28 cellular contexts compared by ENCODE assay signal in the genomic region with DNA sequence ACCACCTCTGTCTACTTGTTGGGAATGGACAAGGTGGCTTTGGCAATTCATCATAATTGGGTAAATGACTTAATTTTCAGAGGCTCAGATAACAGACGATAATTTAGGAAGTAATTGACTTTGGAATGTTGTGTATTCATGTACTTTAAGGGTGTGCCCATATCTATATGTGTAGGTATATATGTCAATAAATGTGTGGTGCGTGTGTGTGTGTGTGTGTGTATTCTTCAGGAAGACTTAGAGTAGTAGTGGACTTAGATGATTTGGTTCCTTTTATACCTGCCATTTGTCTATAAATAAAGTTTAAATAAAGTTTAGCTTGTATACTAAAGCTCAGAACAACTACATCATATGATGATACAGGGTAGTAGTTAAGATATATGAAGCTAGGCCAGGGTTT.
"Had no signal": no experiment of that assay in that cellular context is flagged by ENCODE, and none has a peak within 500 bp of the region (broad histone marks: within the 10 kb centered on the region; RNA-seq: fewer than 3 reads in every experiment).

No MANE protein-coding gene starts in this region.

- H3K4me1 Mint-ChIP-seq: activated T-helper 17 cell treated with anti-CD3 and anti-CD28 coated beads, Interleukin-2, amount 50 U/mL, for 72 hours had no signal

- ATAC-seq: activated T-helper 17 cell treated with anti-CD3 and anti-CD28 coated beads, Interleukin-2, amount 50 U/mL, for 72 hours; Panc1; SK-N-SH treated with all-trans-retinoic acid at 6 μM for 48 hours; T-helper 17 cell had no signal

- H3K4me1 ChIP-seq: SJSA1 had no signal

- H3K9me3 Mint-ChIP-seq: activated CD4-positive, alpha-beta memory T cell treated with anti-CD3 and anti-CD28 coated beads for 36 hours; activated CD4-positive, alpha-beta T cell treated with anti-CD3 and anti-CD28 coated beads, Interleukin-2, amount 10 ng/mL, durations not matched to agents 7 days and 5 days; activated naive CD4-positive, alpha-beta T cell treated with anti-CD3 and anti-CD28 coated beads for 36 hours; activated T-helper 17 cell treated with anti-CD3 and anti-CD28 coated beads, Interleukin-2, amount 50 U/mL, for 72 hours; brain had no signal

- H3K9ac ChIP-seq: KMS-11 had no signal

- FAIRE-seq: astrocyte had no signal

- DNase-seq: activated CD4-positive, alpha-beta memory T cell treated with anti-CD3 and anti-CD28 coated beads for 36 hours; activated CD4-positive, alpha-beta T cell treated with anti-CD3 and anti-CD28 coated beads, Interleukin-2, amount 10 ng/mL, durations not matched to agents 7 days and 5 days; activated CD4-positive, CD25-positive, alpha-beta regulatory T cell; activated gamma-delta T cell; activated naive CD4-positive, alpha-beta T cell treated with anti-CD3 and anti-CD28 coated beads for 36 hours; activated T-cell treated with anti-CD3 and anti-CD28 coated beads for 4 hours; activated T-cell treated with anti-CD3 and anti-CD28 coated beads, Interleukin-2, amount 50 U/mL, for 48 hours; amygdala; IMR-90; NCI-H1092; NCI-H1694 treated with DMSO at 0.1 percent for 48 hours; NCI-H2029 treated with DMSO at 0.1 percent for 48 hours; NCI-H446 treated with DMSO at 0.1 percent for 48 hours; NCI-H524 treated with DMSO at 0.1 percent for 48 hours; NK-92 treated with Interleukin-12 subunit alpha and Interleukin-12 subunit beta, amount 100 ng/mL, for 24 hours; OCI-M1; SHP77; SW 1271; T-helper 17 cell; T-helper 9 cell had no signal

- H3K27me3 ChIP-seq: SJSA1 had no signal

- H3K27ac Mint-ChIP-seq: activated CD4-positive, alpha-beta memory T cell treated with anti-CD3 and anti-CD28 coated beads for 36 hours; activated CD4-positive, alpha-beta T cell treated with anti-CD3 and anti-CD28 coated beads, Interleukin-2, amount 10 ng/mL, durations not matched to agents 7 days and 5 days; activated naive CD4-positive, alpha-beta T cell treated with anti-CD3 and anti-CD28 coated beads for 36 hours; activated naive CD8-positive, alpha-beta T cell; activated T-helper 17 cell treated with anti-CD3 and anti-CD28 coated beads, Interleukin-2, amount 50 U/mL, for 72 hours; brain had no signal

- H3K36me3 ChIP-seq: SJSA1 had no signal

- H3K27me3 Mint-ChIP-seq: activated CD4-positive, alpha-beta memory T cell treated with anti-CD3 and anti-CD28 coated beads for 36 hours; activated naive CD8-positive, alpha-beta T cell; activated T-helper 17 cell treated with anti-CD3 and anti-CD28 coated beads, Interleukin-2, amount 50 U/mL, for 72 hours; T-helper 17 cell had no signal

- H3K4me3 Mint-ChIP-seq: activated CD4-positive, alpha-beta memory T cell treated with anti-CD3 and anti-CD28 coated beads for 36 hours; activated CD4-positive, alpha-beta T cell treated with anti-CD3 and anti-CD28 coated beads, Interleukin-2, amount 10 ng/mL, durations not matched to agents 7 days and 5 days; activated naive CD4-positive, alpha-beta T cell treated with anti-CD3 and anti-CD28 coated beads for 36 hours; activated naive CD8-positive, alpha-beta T cell; activated T-helper 17 cell treated with anti-CD3 and anti-CD28 coated beads, Interleukin-2, amount 50 U/mL, for 72 hours; brain; T-helper 17 cell had no signal

- H3K9me3 ChIP-seq: SJSA1 had no signal

- H3K4me3 ChIP-seq: SJSA1 had no signal

- H3K27ac ChIP-seq: SJSA1 had no signal

- H3K4me2 ChIP-seq: KMS-11 had no signal
